8 cellular contexts compared by ENCODE assay signal in genomic region chr1:109193653-109194590, GRCh38. TPM values are rescaled to one million over a fixed set of nuclear protein-coding genes. Genes with fewer than 3 reads are reported as not detected.
DNase-seq lines count a peak whose midpoint lies in the region; ATAC-seq and TF ChIP-seq lines count a peak whose summit lies in the region.

No MANE protein-coding gene starts in this region.

- POLR2A ChIA-PET in activated CD4-positive, alpha-beta memory T cell treated with anti-CD3 and anti-CD28 coated beads for 36 hours (lab: Charles Lee), result no interaction called here

- H3K9me3 Mint-ChIP-seq in activated CD4-positive, alpha-beta memory T cell treated with anti-CD3 and anti-CD28 coated beads for 36 hours, result no peaks in the 10 kb centered on the region

- no peaks in the 10 kb centered on the region for H3K9me3 ChIP-seq in BE2C

- peaks cover 6% of the 10 kb centered on the region for H3K4me1 Mint-ChIP-seq in activated CD4-positive, alpha-beta memory T cell treated with anti-CD3 and anti-CD28 coated beads for 36 hours (ENCODE audit: low read depth)

- H3K36me3 ChIP-seq in BE2C, result no peaks in the 10 kb centered on the region

- H3K4me3 Mint-ChIP-seq in activated CD4-positive, alpha-beta memory T cell treated with anti-CD3 and anti-CD28 coated beads for 36 hours, result no peak overlapping the region

- intact Hi-C loops in activated CD4-positive, alpha-beta memory T cell treated with anti-CD3 and anti-CD28 coated beads for 36 hours (cut with micrococcal nuclease), result loop anchor here (2.0 kb wide), 1 partner anchor 81 kb away; a partner anchor contains a TSS

- no peaks in the 10 kb centered on the region for H3K27me3 Mint-ChIP-seq in activated CD4-positive, alpha-beta memory T cell treated with anti-CD3 and anti-CD28 coated beads for 36 hours

- H3K36me3 Mint-ChIP-seq in activated CD4-positive, alpha-beta memory T cell treated with anti-CD3 and anti-CD28 coated beads for 36 hours, result peaks cover 2% of the 10 kb centered on the region

- peak; percentile 68 for ATAC-seq in GM18907 (IDR thresholded peaks at IDR 0.05; ENCODE audit: unreplicated experiment)
- ATAC-seq in esophagus mucosa, result peak; percentile 34
- no peak for ATAC-seq in GM18519 (IDR thresholded peaks at IDR 0.05; ENCODE audit: low FRiP score, unreplicated experiment)

- no peak overlapping the region for H3K27ac Mint-ChIP-seq in activated CD4-positive, alpha-beta memory T cell treated with anti-CD3 and anti-CD28 coated beads for 36 hours

- CTCF ChIA-PET in activated CD4-positive, alpha-beta memory T cell treated with anti-CD3 and anti-CD28 coated beads for 36 hours (lab: Charles Lee), result interaction anchor here (0.6 to 1.8 kb wide), 17 partner anchors 13 to 366 kb away, joined by 3 to 16 read pairs (median 3); partner anchors contain the start of genes ELAPOR1, SARS1 and TAF13

- no peaks in the 10 kb centered on the region for H3K27me3 ChIP-seq in BE2C

- H3K4me1 ChIP-seq in BE2C, result peaks cover 4% of the 10 kb centered on the region

- no peak overlapping the region for H3K4me3 ChIP-seq in BE2C (ENCODE audit: low read depth, low read length)
- no peak overlapping the region for H3K4me3 ChIP-seq in retinal pigment epithelial cell (ENCODE audit: low read length)

- peak; percentile 59 for DNase-seq in BE2C
- peak; percentile 2 for DNase-seq in NCI-H2196 treated with DMSO at 0.1 percent for 48 hours (lab: John Stamatoyannopoulos, UW; ENCODE audit: unreplicated experiment)
- DNase-seq in activated CD4-positive, alpha-beta memory T cell treated with anti-CD3 and anti-CD28 coated beads for 36 hours, result peak; percentile 73
- no peak for DNase-seq in retinal pigment epithelial cell (ENCODE audit: low read depth)
- no peak for DNase-seq in NK-92 (lab: John Stamatoyannopoulos, UW; ENCODE audit: unreplicated experiment)

- TF ChIP-seq CTCF in BE2C (IDR thresholded peaks at IDR 0.05; ENCODE audit: low read depth, low read length) (peak; percentile 85), retinal pigment epithelial cell (conservative IDR thresholded peaks at IDR 0.05; ENCODE audit: low read depth, low read length) (peak; percentile 71)

RNA-seq across cellular contexts. Expression of gene SARS1, which starts 19.8 kb away (rescaled TPM):
- 865 TPM for polyA plus RNA-seq in BE2C (2012; ENCODE audit: insufficient read depth, insufficient read length, low read depth)
- 100 to 1,000 TPM; 245 to 251 TPM for total RNA-seq in activated CD4-positive, alpha-beta memory T cell treated with anti-CD3 and anti-CD28 coated beads for 36 hours
- 154 TPM for total RNA-seq in esophagus mucosa

RNA-seq across cellular contexts. Expression of gene CELSR2, which starts 55.4 kb away (rescaled TPM):
- 39.5 TPM for polyA plus RNA-seq in BE2C (2012; ENCODE audit: insufficient read depth, insufficient read length, low read depth)
- total RNA-seq in activated CD4-positive, alpha-beta memory T cell treated with anti-CD3 and anti-CD28 coated beads for 36 hours, result 1 to 10 TPM; 1.0 to 1.3 TPM
- total RNA-seq in esophagus mucosa, result 41.6 TPM

Comparison
In these comparisons a context has a peak if more than half of its experiments do, and no peak if none do; other contexts are left out.
1. DNase-seq: peak in BE2C (single experiment), NCI-H2196 treated with DMSO at 0.1 percent for 48 hours (single experiment) and activated CD4-positive, alpha-beta memory T cell treated with anti-CD3 and anti-CD28 coated beads for 36 hours (single experiment); none in retinal pigment epithelial cell (single experiment) and NK-92 (single experiment).
2. RNA of gene CELSR2, which starts 55.4 kb away (total RNA-seq): 41.6 TPM in esophagus mucosa (single experiment); 1.0 to 1.3 TPM in activated CD4-positive, alpha-beta memory T cell treated with anti-CD3 and anti-CD28 coated beads for 36 hours; every median in the first group is over 10 times any median in the second.